8 cellular contexts compared by ENCODE assay signal in genomic region chr17:7572338-7572587, GRCh38. TPM values are rescaled to one million over a fixed set of nuclear protein-coding genes. Genes with fewer than 3 reads are reported as not detected.
A peak's percentile ranks its signal among the peaks of the same experiment; 100 is the strongest.
DNase-seq lines count a peak whose midpoint lies in the region; ATAC-seq, FAIRE-seq and TF ChIP-seq lines count a peak whose summit lies in the region.

No MANE protein-coding gene starts in this region.

- no peak for FAIRE-seq in RCC 7860 (lab: Jason Lieb, UNC)

- H3K4me1 Mint-ChIP-seq in Calu3 (ENCODE audit: low read depth, unreplicated experiment) (peaks cover 9% of the 10 kb centered on the region), brain (peaks cover 52% of the 10 kb centered on the region)

- H3K4me3 ChIP-seq in mononuclear cell (ENCODE audit: low read length): peak overlapping the region; percentile 62

- CTCF ChIA-PET in Calu3 (lab: Charles Lee): no interaction called here

- no peaks in the 10 kb centered on the region for H3K9me3 ChIP-seq in mononuclear cell (ENCODE audit: low read depth, low read length)

- intact Hi-C loops in Calu3 (cut with micrococcal nuclease; ENCODE audit: unreplicated experiment): no loop called here

- H3K27me3 Mint-ChIP-seq in Calu3 (ENCODE audit: unreplicated experiment) (no peaks in the 10 kb centered on the region), brain (peaks cover 17% of the 10 kb centered on the region)

- no peak for TF ChIP-seq CTCF in Calu3 (IDR thresholded peaks at IDR 0.05; ENCODE audit: unreplicated experiment)
- TF ChIP-seq CTCF in brain (conservative IDR thresholded peaks at IDR 0.05): no peak

- H3K9me3 Mint-ChIP-seq in Calu3 (ENCODE audit: low read depth, unreplicated experiment): no peaks in the 10 kb centered on the region
- H3K9me3 Mint-ChIP-seq in brain: peaks cover 0 to 4% (median 0%) of the 10 kb centered on the region in 5 experiments

- peaks cover 83% of the 10 kb centered on the region for H3K36me3 Mint-ChIP-seq in Calu3 (ENCODE audit: insufficient read depth, unreplicated experiment)
- peaks cover 78% of the 10 kb centered on the region for H3K36me3 Mint-ChIP-seq in brain

- H3K4me1 ChIP-seq in mononuclear cell (ENCODE audit: insufficient read depth, low read length): peaks cover 45% of the 10 kb centered on the region

- H3K4me3 Mint-ChIP-seq in Calu3 (ENCODE audit: low read depth, unreplicated experiment) (peak overlapping the region; percentile 94), brain (peak overlapping the region; percentile 94 to 99 (median 96))

- BruUV-seq in Calu3 (replicated peaks; lab: Mats Ljungman, UMichigan): no TSS peak

- H3K27ac Mint-ChIP-seq in Calu3 (ENCODE audit: unreplicated experiment): peak overlapping the region; percentile 99
- peak overlapping the region; percentile 94 to 100 (median 98) for H3K27ac Mint-ChIP-seq in brain

- DNase-seq in Calu3 (no peak), RCC 7860 (ENCODE audit: low spot score) (no peak)
- no peak for DNase-seq in activated effector memory CD4-positive, alpha-beta T cell treated with anti-CD3 and anti-CD28 coated beads, Interleukin-2, amount 50 U/mL, for 16 hours

- ATAC-seq in HG03442 (IDR thresholded peaks at IDR 0.05; ENCODE audit: unreplicated experiment) (peak; percentile 85), GM18858 (IDR thresholded peaks at IDR 0.05; ENCODE audit: unreplicated experiment) (no peak), HG02885 (IDR thresholded peaks at IDR 0.05; ENCODE audit: poor library complexity, unreplicated experiment) (no peak)

- no peaks in the 10 kb centered on the region for H3K27me3 ChIP-seq in mononuclear cell (ENCODE audit: insufficient read depth, low read length)

RNA-seq across cellular contexts. Expression of gene CD68, which starts 7.2 kb away (rescaled TPM):
- 28.6 and 50.0 TPM in 2 replicates for total RNA-seq in Calu3 (2022)
- polyA plus RNA-seq in brain (ENCODE audit: insufficient read depth, low read depth, low replicate concordance): 23.2 TPM
- total RNA-seq in mononuclear cell: 147 TPM

RNA-seq across cellular contexts. Expression of gene SENP3, which starts 10.5 kb away (rescaled TPM):
- 52.0 and 54.3 TPM in 2 replicates for total RNA-seq in Calu3 (2022)
- polyA plus RNA-seq in brain (ENCODE audit: insufficient read depth, low read depth, low replicate concordance): 125 TPM
- total RNA-seq in mononuclear cell: 33.1 TPM

RNA-seq across cellular contexts. Expression of gene MPDU1, which starts 11.4 kb away (rescaled TPM):
- 34.6 and 36.3 TPM in 2 replicates for total RNA-seq in Calu3 (2022)
- 148 TPM for polyA plus RNA-seq in brain (ENCODE audit: insufficient read depth, low read depth, low replicate concordance)
- 48.0 TPM for total RNA-seq in mononuclear cell

RNA-seq across cellular contexts. Expression of gene TNFSF13, which starts 13.7 kb away (rescaled TPM):
- 19.7 and 25.7 TPM in 2 replicates for total RNA-seq in Calu3 (2022)
- 17.3 TPM for polyA plus RNA-seq in brain (ENCODE audit: insufficient read depth, low read depth, low replicate concordance)
- 44.9 TPM for total RNA-seq in mononuclear cell

RNA-seq across cellular contexts. Expression of gene SOX15, which starts 17.6 kb away (rescaled TPM):
- total RNA-seq in Calu3 (2022) (not detected in 2 replicates), mononuclear cell (0.52 TPM)
- polyA plus RNA-seq in brain (ENCODE audit: insufficient read depth, low read depth, low replicate concordance): 5.3 TPM
